31 cellular contexts compared by ENCODE assay signal in genomic region chr16:1619976-1620375, GRCh38.
"Had no signal": no experiment of that assay in that cellular context is flagged by ENCODE, and none has a peak within 500 bp of the region (broad histone marks: within the 10 kb centered on the region; RNA-seq: fewer than 3 reads in every experiment).

No MANE protein-coding gene starts in this region.

- FAIRE-seq: TTC549 had no signal

- DNase-seq: activated CD4-positive, alpha-beta T cell treated with anti-CD3 and anti-CD28 coated beads, Interleukin-2, amount 10 ng/mL, durations not matched to agents 24 days and 14 days; activated CD4-positive, alpha-beta T cell treated with anti-CD3 and anti-CD28 coated beads, Interleukin-2, amount 50 U/mL, for 4 hours; activated CD8-positive, alpha-beta memory T cell treated with anti-CD3 and anti-CD28 coated beads, Interleukin-2, amount 50 U/mL, for 4 hours; activated CD8-positive, alpha-beta T cell treated with anti-CD3 and anti-CD28 coated beads for 36 hours; activated effector memory CD4-positive, alpha-beta T cell treated with Interleukin-2 at 50 U/mL for 16 hours; activated naive CD4-positive, alpha-beta T cell treated with anti-CD3 and anti-CD28 coated beads, Interleukin-2, amount 10 ng/mL, durations not matched to agents 7 days and 5 days; activated T-cell treated with anti-CD3 and anti-CD28 coated beads for 4 hours; activated T-cell treated with anti-CD3 and anti-CD28 coated beads, Interleukin-2, amount 50 U/mL, for 4 hours; amygdala; Karpas-422; KBM-7; MG63; NCI-H1048; NCI-H1105 treated with DMSO at 0.1 percent for 48 hours; NCI-H1436; NCI-H1694; NCI-H1930; NCI-H2081 treated with DMSO at 0.1 percent for 48 hours; NCI-H2171; NCI-H510A; NCI-H526; NCI-H748 treated with DMSO at 0.1 percent for 48 hours; NK-92 treated with Interleukin-12 subunit alpha and Interleukin-12 subunit beta, amount 100 ng/mL, for 24 hours; Right ventricle myocardium superior; SW 1271 had no signal

- H3K4me3 Mint-ChIP-seq: activated CD4-positive, alpha-beta T cell treated with anti-CD3 and anti-CD28 coated beads, Interleukin-2, amount 10 ng/mL, durations not matched to agents 24 days and 14 days; activated CD8-positive, alpha-beta T cell treated with anti-CD3 and anti-CD28 coated beads for 36 hours; activated naive CD4-positive, alpha-beta T cell treated with anti-CD3 and anti-CD28 coated beads, Interleukin-2, amount 10 ng/mL, durations not matched to agents 7 days and 5 days; activated naive CD8-positive, alpha-beta T cell; activated T-cell treated with anti-CD3 and anti-CD28 coated beads, Interleukin-2, amount 50 U/mL, for 4 hours; activated T-helper 1 cell treated with anti-CD3 and anti-CD28 coated beads, Interleukin-12 subunit alpha, Interleukin-12 subunit beta, Interleukin-2, Interleukin-4 antibody, amounts not matched to agents 30 ng/mL and 10 ng/mL and 1 ng/mL, durations not matched to agents 14 hours and 24 hours and 36 hours; central memory CD8-positive, alpha-beta T cell had no signal

- H3K27me3 Mint-ChIP-seq: activated CD4-positive, alpha-beta T cell treated with anti-CD3 and anti-CD28 coated beads, Interleukin-2, amount 10 ng/mL, durations not matched to agents 24 days and 14 days; activated naive CD4-positive, alpha-beta T cell treated with anti-CD3 and anti-CD28 coated beads, Interleukin-2, amount 10 ng/mL, durations not matched to agents 7 days and 5 days; activated naive CD8-positive, alpha-beta T cell had no signal

- H3K27ac Mint-ChIP-seq: activated CD4-positive, alpha-beta T cell treated with anti-CD3 and anti-CD28 coated beads, Interleukin-2, amount 10 ng/mL, durations not matched to agents 24 days and 14 days; activated CD8-positive, alpha-beta T cell treated with anti-CD3 and anti-CD28 coated beads for 36 hours; activated naive CD4-positive, alpha-beta T cell treated with anti-CD3 and anti-CD28 coated beads, Interleukin-2, amount 10 ng/mL, durations not matched to agents 7 days and 5 days; activated naive CD8-positive, alpha-beta T cell; activated T-helper 1 cell treated with anti-CD3 and anti-CD28 coated beads, Interleukin-12 subunit alpha, Interleukin-12 subunit beta, Interleukin-2, Interleukin-4 antibody, amounts not matched to agents 30 ng/mL and 10 ng/mL and 1 ng/mL, durations not matched to agents 14 hours and 24 hours and 36 hours had no signal

- H3K4me3 ChIP-seq: ascending aorta, cardiac muscle cell, MG63 had no signal

- H3K27ac ChIP-seq: ascending aorta, cardiac muscle cell had no signal

- H3K9me3 ChIP-seq: ascending aorta, MG63 had no signal

- H3K27me3 ChIP-seq: ascending aorta, cardiac muscle cell, MG63 had no signal

- H3K9me3 Mint-ChIP-seq: activated CD4-positive, alpha-beta T cell treated with anti-CD3 and anti-CD28 coated beads, Interleukin-2, amount 10 ng/mL, durations not matched to agents 24 days and 14 days; activated CD8-positive, alpha-beta T cell treated with anti-CD3 and anti-CD28 coated beads for 36 hours; activated naive CD4-positive, alpha-beta T cell treated with anti-CD3 and anti-CD28 coated beads, Interleukin-2, amount 10 ng/mL, durations not matched to agents 7 days and 5 days; activated T-cell treated with anti-CD3 and anti-CD28 coated beads, Interleukin-2, amount 50 U/mL, for 4 hours; activated T-helper 1 cell treated with anti-CD3 and anti-CD28 coated beads, Interleukin-12 subunit alpha, Interleukin-12 subunit beta, Interleukin-2, Interleukin-4 antibody, amounts not matched to agents 30 ng/mL and 10 ng/mL and 1 ng/mL, durations not matched to agents 14 hours and 24 hours and 36 hours; central memory CD8-positive, alpha-beta T cell had no signal
